ENCODE assay signal across 13 cellular contexts in the genomic region with DNA sequence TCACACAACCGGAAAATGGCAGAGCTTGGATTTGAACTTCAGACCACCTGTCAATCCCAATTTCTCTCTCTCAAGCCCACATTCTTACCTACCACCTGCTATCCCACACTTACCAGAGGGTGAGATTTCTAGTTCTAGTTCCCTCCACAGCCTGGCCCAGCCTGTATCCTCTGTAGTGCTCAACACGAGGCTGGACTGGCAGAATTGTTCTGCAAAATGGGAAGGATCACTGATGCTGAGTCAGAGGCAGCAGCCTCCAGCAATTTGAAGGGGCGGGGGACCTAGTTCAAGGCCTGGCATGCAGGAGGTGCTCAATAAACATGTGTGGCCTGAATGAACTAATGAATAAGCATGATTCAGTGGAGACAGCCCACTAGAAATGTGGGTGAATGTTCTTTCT. TPM values are rescaled to one million over a fixed set of nuclear protein-coding genes. Genes with fewer than 3 reads are reported as not detected.
DNase-seq lines count a peak whose midpoint lies in the region; ATAC-seq and TF ChIP-seq lines count a peak whose summit lies in the region.
"Had no signal": no experiment of that assay in that cellular context is flagged by ENCODE, and none has a peak within 500 bp of the region (broad histone marks: within the 10 kb centered on the region; RNA-seq: fewer than 3 reads in every experiment).

No MANE protein-coding gene starts in this region.

- no peak for ATAC-seq in GM18861 (IDR thresholded peaks at IDR 0.05; ENCODE audit: unreplicated experiment)

- no peak overlapping the region for H3K27ac ChIP-seq in brain microvascular endothelial cell
- H3K27ac ChIP-seq: BLaER1, upper lobe of left lung had no signal

- no peaks in the 10 kb centered on the region for H3K27me3 ChIP-seq in brain microvascular endothelial cell (replicated peaks)
- H3K27me3 ChIP-seq: BLaER1, upper lobe of left lung had no signal

- no peaks in the 10 kb centered on the region for H3K27me3 Mint-ChIP-seq in glutamatergic neuron (ENCODE audit: unreplicated experiment)

- H3K9me3 Mint-ChIP-seq in glutamatergic neuron (ENCODE audit: unreplicated experiment), result no peaks in the 10 kb centered on the region

- H3K4me1 Mint-ChIP-seq in glutamatergic neuron (ENCODE audit: low read depth, unreplicated experiment), result no peaks in the 10 kb centered on the region

- in situ Hi-C loops in brain microvascular endothelial cell (cut with HindIII; ENCODE audit: low pct_ligation_motif_present, low sequenced_read_pairs), result no loop called here

- no peak overlapping the region for H3K4me3 ChIP-seq in brain microvascular endothelial cell (ENCODE audit: low read depth, low read length)
- H3K4me3 ChIP-seq: BLaER1, upper lobe of left lung had no signal

- H3K36me3 Mint-ChIP-seq in glutamatergic neuron (ENCODE audit: unreplicated experiment), result no peaks in the 10 kb centered on the region

- no peak overlapping the region for H3K4me3 Mint-ChIP-seq in glutamatergic neuron (ENCODE audit: unreplicated experiment)

- no peak for TF ChIP-seq CTCF in brain microvascular endothelial cell (IDR thresholded peaks at IDR 0.05; ENCODE audit: low read depth, low read length, missing control alignments)
- TF ChIP-seq CTCF in glutamatergic neuron (IDR thresholded peaks at IDR 0.05; ENCODE audit: partially characterized antibody, unreplicated experiment), result no peak

- DNase-seq in ELR (ENCODE audit: low read depth) (peak; percentile 76), NOMO-1 treated with DMSO at 0.1 percent for 48 hours (lab: John Stamatoyannopoulos, UW; ENCODE audit: unreplicated experiment) (peak; percentile 49), brain microvascular endothelial cell (peak; percentile 12), non-pigmented ciliary epithelial cell (ENCODE audit: low read depth) (peak; percentile 8), superior temporal gyrus (ENCODE audit: extremely low spot score) (no peak), DMS53 treated with DMSO at 0.1 percent for 48 hours (lab: John Stamatoyannopoulos, UW; ENCODE audit: unreplicated experiment) (no peak), glutamatergic neuron (no peak)
- DNase-seq: anterior cingulate cortex, DND-41, T-helper 2 cell, upper lobe of left lung had no signal

- no peaks in the 10 kb centered on the region for H3K36me3 ChIP-seq in brain microvascular endothelial cell (replicated peaks)
- H3K36me3 ChIP-seq: BLaER1, upper lobe of left lung had no signal

- no peak overlapping the region for H3K27ac Mint-ChIP-seq in glutamatergic neuron (ENCODE audit: unreplicated experiment)

RNA-seq across cellular contexts. Expression of gene TTPAL, which starts 53.6 kb away (rescaled TPM):
- 18.9 TPM for total RNA-seq in glutamatergic neuron (ENCODE audit: unreplicated experiment)

Comparison
In these comparisons a context has a peak if more than half of its experiments do, and no peak if none do; other contexts are left out.
1. DNase-seq: peak in ELR (single experiment), NOMO-1 treated with DMSO at 0.1 percent for 48 hours (single experiment), brain microvascular endothelial cell (single experiment) and non-pigmented ciliary epithelial cell (single experiment); none in superior temporal gyrus (single experiment), DMS53 treated with DMSO at 0.1 percent for 48 hours (single experiment) and glutamatergic neuron (single experiment).